Comparison of ENCODE assay signal across 12 cellular contexts in genomic region chr2:221635949-221636348, GRCh38.
DNase-seq lines count a peak whose midpoint lies in the region; ATAC-seq and TF ChIP-seq lines count a peak whose summit lies in the region.
"Had no signal": no experiment of that assay in that cellular context is flagged by ENCODE, and none has a peak within 500 bp of the region (broad histone marks: within the 10 kb centered on the region; RNA-seq: fewer than 3 reads in every experiment).

No MANE protein-coding gene starts in this region.

- H3K36me3 ChIP-seq in RWPE2 (ENCODE audit: low read depth) (no peaks in the 10 kb centered on the region), left lung (no peaks in the 10 kb centered on the region)
- H3K36me3 ChIP-seq: colonic mucosa had no signal

- TF ChIP-seq CTCF in Calu3 (IDR thresholded peaks at IDR 0.05; ENCODE audit: unreplicated experiment) = peak; percentile 14
- TF ChIP-seq CTCF in RWPE2 (IDR thresholded peaks at IDR 0.05; ENCODE audit: poor library complexity, severe bottlenecking) = peak; percentile 8
- peak; percentile 13 to 41 for TF ChIP-seq CTCF in left lung (IDR thresholded peaks at IDR 0.05)

- H3K4me1 ChIP-seq in RWPE2 (ENCODE audit: insufficient read depth, poor library complexity, severe bottlenecking) = no peaks in the 10 kb centered on the region
- H3K4me1 ChIP-seq in left lung = no peaks in the 10 kb centered on the region
- H3K4me1 ChIP-seq: colonic mucosa had no signal

- H3K4me3 ChIP-seq in RWPE2 (ENCODE audit: severe bottlenecking) (no peak overlapping the region), left lung (no peak overlapping the region)
- H3K4me3 ChIP-seq: colonic mucosa, SK-N-MC had no signal

- H3K27me3 Mint-ChIP-seq in Calu3 (ENCODE audit: unreplicated experiment) = no peaks in the 10 kb centered on the region
- H3K27me3 Mint-ChIP-seq: activated CD4-positive, alpha-beta T cell treated with anti-CD3 and anti-CD28 coated beads, Interleukin-2, amount 10 ng/mL, durations not matched to agents 24 days and 14 days had no signal

- no peaks in the 10 kb centered on the region for H3K36me3 Mint-ChIP-seq in Calu3 (ENCODE audit: insufficient read depth, unreplicated experiment)

- no peak overlapping the region for H3K27ac Mint-ChIP-seq in Calu3 (ENCODE audit: unreplicated experiment)
- H3K27ac Mint-ChIP-seq: activated CD4-positive, alpha-beta T cell treated with anti-CD3 and anti-CD28 coated beads, Interleukin-2, amount 10 ng/mL, durations not matched to agents 24 days and 14 days had no signal

- H3K9me3 ChIP-seq in RWPE2 (ENCODE audit: severe bottlenecking) (no peaks in the 10 kb centered on the region), left lung (peaks cover 0 to 2% of the 10 kb centered on the region in 2 donors)
- H3K9me3 ChIP-seq: colonic mucosa had no signal

- intact Hi-C loops in Calu3 (cut with micrococcal nuclease; ENCODE audit: unreplicated experiment) = loop anchor here (5.0 kb wide), 1 partner anchor 331 kb away; no protein-coding TSS in a partner anchor
- intact Hi-C loops in left lung (cut with DNase I) = no loop called here

- H3K27me3 ChIP-seq in RWPE2 (ENCODE audit: insufficient read depth, poor library complexity, severe bottlenecking) = no peaks in the 10 kb centered on the region
- H3K27me3 ChIP-seq in left lung = no peaks in the 10 kb centered on the region
- H3K27me3 ChIP-seq: colonic mucosa had no signal

- DNase-seq in Calu3 (peak; percentile 37), HK-2 (ENCODE audit: unreplicated experiment) (peak; percentile 41), RWPE2 (ENCODE audit: low spot score) (no peak), left lung (peak in 1 of 2 donors; percentile 39), EL (no peak), NCI-H2107 (lab: John Stamatoyannopoulos, UW) (no peak)
- DNase-seq: activated CD4-positive, alpha-beta T cell treated with anti-CD3 and anti-CD28 coated beads, Interleukin-2, amount 10 ng/mL, durations not matched to agents 24 days and 14 days; activated naive CD4-positive, alpha-beta T cell; colonic mucosa had no signal

- H3K4me1 Mint-ChIP-seq in Calu3 (ENCODE audit: low read depth, unreplicated experiment) = no peaks in the 10 kb centered on the region
- H3K4me1 Mint-ChIP-seq: activated CD4-positive, alpha-beta T cell treated with anti-CD3 and anti-CD28 coated beads, Interleukin-2, amount 10 ng/mL, durations not matched to agents 24 days and 14 days had no signal

- peaks cover 2% of the 10 kb centered on the region for H3K9me3 Mint-ChIP-seq in Calu3 (ENCODE audit: low read depth, unreplicated experiment)

- no TSS peak for BruUV-seq in Calu3 (replicated peaks; lab: Mats Ljungman, UMichigan)

- H3K27ac ChIP-seq in RWPE2 (ENCODE audit: poor library complexity, severe bottlenecking) = no peak overlapping the region
- peak overlapping the region in 1 of 2 donors; percentile 28 for H3K27ac ChIP-seq in left lung
- H3K27ac ChIP-seq: colonic mucosa, SK-N-MC had no signal

- H3K4me3 Mint-ChIP-seq in Calu3 (ENCODE audit: low read depth, unreplicated experiment) = no peak overlapping the region
- H3K4me3 Mint-ChIP-seq: activated CD4-positive, alpha-beta T cell treated with anti-CD3 and anti-CD28 coated beads, Interleukin-2, amount 10 ng/mL, durations not matched to agents 24 days and 14 days had no signal

- ATAC-seq in RWPE2 (ENCODE audit: low read depth) = peak; percentile 56; the same call in 2 of the 3 replicates
- peak; percentile 97 for ATAC-seq in left lung
- no peak for ATAC-seq in GM21360 (IDR thresholded peaks at IDR 0.05; ENCODE audit: unreplicated experiment)
- no peak for ATAC-seq in GM18861 (IDR thresholded peaks at IDR 0.05; ENCODE audit: unreplicated experiment)

- CTCF ChIA-PET in Calu3 (lab: Charles Lee) = interaction anchor here (0.6 kb wide), 1 partner anchor 11 kb away, joined by 4 read pairs; no protein-coding TSS in a partner anchor

Comparison
In these comparisons a context has a peak if more than half of its experiments do, and no peak if none do; other contexts are left out.
1. DNase-seq: peak in Calu3 (single experiment) and HK-2 (single experiment); none in RWPE2 (single experiment), EL (single experiment) and NCI-H2107 (single experiment).
2. ATAC-seq: peak in RWPE2 (single experiment) and left lung (single experiment); none in GM21360 (single experiment) and GM18861 (single experiment).
3. Peak in every context shown above with its lines, with median percentiles within 50 percentile points of each other: CTCF ChIP-seq.